8 cellular contexts compared by ENCODE assay signal in genomic region chrX:15854712-15855561, GRCh38. TPM values are rescaled to one million over a fixed set of nuclear protein-coding genes. Genes with fewer than 3 reads are reported as not detected.
DNase-seq lines count a peak whose midpoint lies in the region; ATAC-seq and TF ChIP-seq lines count a peak whose summit lies in the region.

TSS of gene AP1S2 (minus strand) at chrX:15854813. CDS start at chrX:15852524, 2,289 bp downstream.

- H3K4me3 ChIP-seq in upper lobe of right lung, result peak within 1 kb of the TSS; percentile 60

- no peaks in the 10 kb centered on the region for H3K9me3 ChIP-seq in upper lobe of right lung

- peaks cover 13% of the 10 kb centered on the region for H3K4me1 Mint-ChIP-seq in T-helper 1 cell treated with Interleukin-12 subunit alpha and Interleukin-12 subunit beta and Interleukin-4 antibody, amounts not matched to agents 30 μg/mL and 1 μg/mL, for 36 hours (ENCODE audit: low read depth)
- peaks cover 22% of the 10 kb centered on the region for H3K4me1 Mint-ChIP-seq in progenitor cell of endocrine pancreas (ENCODE audit: low read depth)

- ATAC-seq in GM18499 (IDR thresholded peaks at IDR 0.05; ENCODE audit: insufficient read depth, unreplicated experiment), result peak; percentile 87
- ATAC-seq in HG02938 (IDR thresholded peaks at IDR 0.05; ENCODE audit: unreplicated experiment), result peak; percentile 89
- peak; percentile 98 to 99 for ATAC-seq in left cardiac atrium
- peak; percentile 99 for ATAC-seq in upper lobe of right lung

- no peaks in the 10 kb centered on the region for H3K4me1 ChIP-seq in upper lobe of right lung

- no peaks in the 10 kb centered on the region for H3K36me3 ChIP-seq in upper lobe of right lung

- DNase-seq in NCI-H1694 treated with DMSO at 0.1 percent for 48 hours (lab: John Stamatoyannopoulos, UW), result peak; percentile 56
- DNase-seq in amniotic stem cell (lab: John Stamatoyannopoulos, UW), result peak; percentile 93
- peak; percentile 95 for DNase-seq in left cardiac atrium
- DNase-seq in progenitor cell of endocrine pancreas (ENCODE audit: low spot score, unreplicated experiment), result peak; percentile 94
- DNase-seq in upper lobe of right lung, result peak; percentile 96

- TF ChIP-seq CTCF in progenitor cell of endocrine pancreas (IDR thresholded peaks at IDR 0.05; ENCODE audit: unreplicated experiment) (no peak), upper lobe of right lung (IDR thresholded peaks at IDR 0.05) (no peak)

- H3K4me3 Mint-ChIP-seq in T-helper 1 cell treated with Interleukin-12 subunit alpha and Interleukin-12 subunit beta and Interleukin-4 antibody, amounts not matched to agents 30 μg/mL and 1 μg/mL, for 36 hours, result peak within 1 kb of the TSS; percentile 91
- H3K4me3 Mint-ChIP-seq in progenitor cell of endocrine pancreas (ENCODE audit: low read depth), result peak within 1 kb of the TSS; percentile 93

- no peaks in the 10 kb centered on the region for H3K9me3 Mint-ChIP-seq in T-helper 1 cell treated with Interleukin-12 subunit alpha and Interleukin-12 subunit beta and Interleukin-4 antibody, amounts not matched to agents 30 μg/mL and 1 μg/mL, for 36 hours
- H3K9me3 Mint-ChIP-seq in progenitor cell of endocrine pancreas (ENCODE audit: low read depth), result no peaks in the 10 kb centered on the region

- H3K27ac Mint-ChIP-seq in T-helper 1 cell treated with Interleukin-12 subunit alpha and Interleukin-12 subunit beta and Interleukin-4 antibody, amounts not matched to agents 30 μg/mL and 1 μg/mL, for 36 hours, result peak within 1 kb of the TSS; percentile 92
- H3K27ac Mint-ChIP-seq in progenitor cell of endocrine pancreas, result peak within 1 kb of the TSS; percentile 97

- no peaks in the 10 kb centered on the region for H3K27me3 Mint-ChIP-seq in T-helper 1 cell treated with Interleukin-12 subunit alpha and Interleukin-12 subunit beta and Interleukin-4 antibody, amounts not matched to agents 30 μg/mL and 1 μg/mL, for 36 hours (ENCODE audit: low read depth)
- H3K27me3 Mint-ChIP-seq in progenitor cell of endocrine pancreas, result peaks cover 6% of the 10 kb centered on the region

- intact Hi-C loops in left cardiac atrium (cut with DNase I) (no loop called here), upper lobe of right lung (cut with DNase I) (no loop called here)

- H3K36me3 Mint-ChIP-seq in T-helper 1 cell treated with Interleukin-12 subunit alpha and Interleukin-12 subunit beta and Interleukin-4 antibody, amounts not matched to agents 30 μg/mL and 1 μg/mL, for 36 hours (ENCODE audit: low read depth), result peaks cover 12% of the 10 kb centered on the region
- H3K36me3 Mint-ChIP-seq in progenitor cell of endocrine pancreas (ENCODE audit: insufficient read depth), result peaks cover 10% of the 10 kb centered on the region

- H3K27me3 ChIP-seq in upper lobe of right lung, result no peaks in the 10 kb centered on the region

- peak within 1 kb of the TSS; percentile 86 for H3K27ac ChIP-seq in upper lobe of right lung

RNA-seq across cellular contexts. Expression of gene AP1S2, which starts in this region (rescaled TPM):
- total RNA-seq in left cardiac atrium, result 10 to 100 TPM; 83.4 to 92.8 TPM
- 82.2 and 82.6 TPM in 2 replicates for total RNA-seq in progenitor cell of endocrine pancreas
- 41.2 TPM for total RNA-seq in upper lobe of right lung

Comparison
In these comparisons a context has a peak if more than half of its experiments do, and no peak if none do; other contexts are left out.
1. Peak in every context shown above with its lines: DNase-seq, ATAC-seq, H3K4me3 ChIP-seq and H3K27ac ChIP-seq.